Comparison of ENCODE assay signal across 37 cellular contexts in genomic region chr10:94850766-94851165, GRCh38.
"Had no signal": no experiment of that assay in that cellular context is flagged by ENCODE, and none has a peak within 500 bp of the region (broad histone marks: within the 10 kb centered on the region; RNA-seq: fewer than 3 reads in every experiment).

No MANE protein-coding gene starts in this region.

- H3K9me3 ChIP-seq: adrenal gland, ascending aorta, body of pancreas had no signal

- H3K4me3 Mint-ChIP-seq: activated naive CD4-positive, alpha-beta T cell treated with anti-CD3 and anti-CD28 coated beads for 36 hours; activated naive CD4-positive, alpha-beta T cell treated with anti-CD3 and anti-CD28 coated beads, Interleukin-2, amount 10 ng/mL, durations not matched to agents 7 days and 5 days; activated naive CD4-positive, alpha-beta T cell treated with anti-CD3 and anti-CD28 coated beads, Interleukin-2, amount 50 U/mL, for 24 hours; activated naive CD8-positive, alpha-beta T cell; activated naive CD8-positive, alpha-beta T cell treated with anti-CD3 and anti-CD28 coated beads for 36 hours; activated naive CD8-positive, alpha-beta T cell treated with anti-CD3 and anti-CD28 coated beads, Interleukin-2, amount 10 ng/mL, durations not matched to agents 7 days and 5 days; activated naive CD8-positive, alpha-beta T cell treated with anti-CD3 and anti-CD28 coated beads, Interleukin-2, amount 50 U/mL, for 24 hours; activated T-cell treated with anti-CD3 and anti-CD28 coated beads, Interleukin-2, amount 50 U/mL, for 24 hours; activated T-cell treated with anti-CD3 and anti-CD28 coated beads, Interleukin-2, amount 50 U/mL, for 4 hours; activated T-cell treated with anti-CD3 and anti-CD28 coated beads, Interleukin-2, amount 50 U/mL, for 72 hours; activated T-helper 1 cell treated with anti-CD3 and anti-CD28 coated beads, Interleukin-12 subunit alpha, Interleukin-12 subunit beta, Interleukin-2, Interleukin-4 antibody, amounts not matched to agents 30 ng/mL and 10 ng/mL and 1 ng/mL, durations not matched to agents 14 hours and 24 hours and 36 hours; activated T-helper 17 cell treated with anti-CD3 and anti-CD28 coated beads, Interleukin-2, amount 50 U/mL, for 72 hours; brain; central memory CD8-positive, alpha-beta T cell had no signal

- H3K27ac Mint-ChIP-seq: activated naive CD4-positive, alpha-beta T cell treated with anti-CD3 and anti-CD28 coated beads for 36 hours; activated naive CD4-positive, alpha-beta T cell treated with anti-CD3 and anti-CD28 coated beads, Interleukin-2, amount 10 ng/mL, durations not matched to agents 7 days and 5 days; activated naive CD4-positive, alpha-beta T cell treated with anti-CD3 and anti-CD28 coated beads, Interleukin-2, amount 50 U/mL, for 24 hours; activated naive CD4-positive, alpha-beta T cell treated with anti-CD3 and anti-CD28 coated beads, Interleukin-2, amount 50 U/mL, for 72 hours; activated naive CD8-positive, alpha-beta T cell; activated naive CD8-positive, alpha-beta T cell treated with anti-CD3 and anti-CD28 coated beads for 36 hours; activated naive CD8-positive, alpha-beta T cell treated with anti-CD3 and anti-CD28 coated beads, Interleukin-2, amount 10 ng/mL, durations not matched to agents 7 days and 5 days; activated naive CD8-positive, alpha-beta T cell treated with anti-CD3 and anti-CD28 coated beads, Interleukin-2, amount 50 U/mL, for 24 hours; activated T-cell treated with anti-CD3 and anti-CD28 coated beads, Interleukin-2, amount 50 U/mL, for 24 hours; activated T-cell treated with anti-CD3 and anti-CD28 coated beads, Interleukin-2, amount 50 U/mL, for 72 hours; activated T-helper 1 cell treated with anti-CD3 and anti-CD28 coated beads, Interleukin-12 subunit alpha, Interleukin-12 subunit beta, Interleukin-2, Interleukin-4 antibody, amounts not matched to agents 30 ng/mL and 10 ng/mL and 1 ng/mL, durations not matched to agents 14 hours and 24 hours and 36 hours; activated T-helper 17 cell treated with anti-CD3 and anti-CD28 coated beads, Interleukin-2, amount 50 U/mL, for 72 hours; activated T-helper 2 cell treated with anti-CD3 and anti-CD28 coated beads, Interferon-gamma antibody, Interleukin-2, Interleukin-4, amounts not matched to agents 10 μg/mL and 5 μg/mL and 100 μg/mL, durations not matched to agents 14 hours and 24 hours and 36 hours; brain had no signal

- H3K4me1 Mint-ChIP-seq: activated naive CD4-positive, alpha-beta T cell treated with anti-CD3 and anti-CD28 coated beads, Interleukin-2, amount 10 ng/mL, durations not matched to agents 7 days and 5 days; activated naive CD4-positive, alpha-beta T cell treated with anti-CD3 and anti-CD28 coated beads, Interleukin-2, amount 50 U/mL, for 24 hours; activated naive CD8-positive, alpha-beta T cell treated with anti-CD3 and anti-CD28 coated beads for 36 hours; activated naive CD8-positive, alpha-beta T cell treated with anti-CD3 and anti-CD28 coated beads, Interleukin-2, amount 10 ng/mL, durations not matched to agents 7 days and 5 days; activated naive CD8-positive, alpha-beta T cell treated with anti-CD3 and anti-CD28 coated beads, Interleukin-2, amount 50 U/mL, for 24 hours; activated T-helper 17 cell treated with anti-CD3 and anti-CD28 coated beads, Interleukin-2, amount 50 U/mL, for 72 hours; brain; central memory CD8-positive, alpha-beta T cell had no signal

- H3K36me3 Mint-ChIP-seq: activated naive CD4-positive, alpha-beta T cell treated with anti-CD3 and anti-CD28 coated beads, Interleukin-2, amount 10 ng/mL, durations not matched to agents 7 days and 5 days; activated naive CD4-positive, alpha-beta T cell treated with anti-CD3 and anti-CD28 coated beads, Interleukin-2, amount 50 U/mL, for 24 hours; activated naive CD4-positive, alpha-beta T cell treated with anti-CD3 and anti-CD28 coated beads, Interleukin-2, amount 50 U/mL, for 72 hours; activated naive CD8-positive, alpha-beta T cell; activated naive CD8-positive, alpha-beta T cell treated with anti-CD3 and anti-CD28 coated beads for 36 hours; activated naive CD8-positive, alpha-beta T cell treated with anti-CD3 and anti-CD28 coated beads, Interleukin-2, amount 10 ng/mL, durations not matched to agents 7 days and 5 days; brain had no signal

- H3K27me3 Mint-ChIP-seq: activated naive CD4-positive, alpha-beta T cell treated with anti-CD3 and anti-CD28 coated beads, Interleukin-2, amount 10 ng/mL, durations not matched to agents 7 days and 5 days; activated naive CD4-positive, alpha-beta T cell treated with anti-CD3 and anti-CD28 coated beads, Interleukin-2, amount 50 U/mL, for 24 hours; activated naive CD8-positive, alpha-beta T cell; activated naive CD8-positive, alpha-beta T cell treated with anti-CD3 and anti-CD28 coated beads for 36 hours; activated naive CD8-positive, alpha-beta T cell treated with anti-CD3 and anti-CD28 coated beads, Interleukin-2, amount 10 ng/mL, durations not matched to agents 7 days and 5 days; activated naive CD8-positive, alpha-beta T cell treated with anti-CD3 and anti-CD28 coated beads, Interleukin-2, amount 50 U/mL, for 24 hours; activated T-cell treated with anti-CD3 and anti-CD28 coated beads, Interleukin-2, amount 50 U/mL, for 24 hours; activated T-helper 17 cell treated with anti-CD3 and anti-CD28 coated beads, Interleukin-2, amount 50 U/mL, for 72 hours; brain; central memory CD8-positive, alpha-beta T cell had no signal

- H3K4me1 ChIP-seq: adrenal gland, ascending aorta, body of pancreas, breast epithelium had no signal

- H3K27me3 ChIP-seq: adrenal gland, ascending aorta, body of pancreas, brain microvascular endothelial cell, breast epithelium, cardiac muscle cell had no signal

- H3K27ac ChIP-seq: adrenal gland, ascending aorta, body of pancreas, brain microvascular endothelial cell, breast epithelium, cardiac muscle cell had no signal

- DNase-seq: activated effector memory CD4-positive, alpha-beta T cell treated with anti-CD3 and anti-CD28 coated beads, Interleukin-2, amount 50 U/mL, for 16 hours; activated effector memory CD4-positive, alpha-beta T cell treated with Interleukin-2 at 50 U/mL for 16 hours; activated gamma-delta T cell; activated gamma-delta T cell treated with Interleukin-2 at 50 U/mL for 16 hours; activated naive CD4-positive, alpha-beta T cell; activated naive CD4-positive, alpha-beta T cell treated with anti-CD3 and anti-CD28 coated beads for 36 hours; activated naive CD4-positive, alpha-beta T cell treated with anti-CD3 and anti-CD28 coated beads, Interleukin-2, amount 10 ng/mL, durations not matched to agents 7 days and 5 days; activated naive CD4-positive, alpha-beta T cell treated with anti-CD3 and anti-CD28 coated beads, Interleukin-2, amount 50 U/mL, for 16 hours; activated naive CD4-positive, alpha-beta T cell treated with Interleukin-2 at 50 U/mL for 16 hours; activated naive CD8-positive, alpha-beta T cell treated with anti-CD3 and anti-CD28 coated beads for 36 hours; activated naive CD8-positive, alpha-beta T cell treated with anti-CD3 and anti-CD28 coated beads, Interleukin-2, amount 10 ng/mL, durations not matched to agents 7 days and 5 days; activated naive CD8-positive, alpha-beta T cell treated with anti-CD3 and anti-CD28 coated beads, Interleukin-2, amount 50 U/mL, for 24 hours; activated T-cell treated with anti-CD3 and anti-CD28 coated beads, Interleukin-2, amount 50 U/mL, for 24 hours; activated T-cell treated with anti-CD3 and anti-CD28 coated beads, Interleukin-2, amount 50 U/mL, for 4 hours; activated T-cell treated with anti-CD3 and anti-CD28 coated beads, Interleukin-2, amount 50 U/mL, for 48 hours; activated T-cell treated with anti-CD3 and anti-CD28 coated beads, Interleukin-2, amount 50 U/mL, for 72 hours; adrenal gland; amniotic stem cell; amygdala; anterior cingulate cortex; aorta; body of pancreas; brain microvascular endothelial cell; caudate nucleus; central memory CD4-positive, alpha-beta T cell; cerebellar nuclear complex had no signal

- ATAC-seq: activated naive CD4-positive, alpha-beta T cell treated with anti-CD3 and anti-CD28 coated beads, Interleukin-2, amount 50 U/mL, for 72 hours; activated naive CD8-positive, alpha-beta T cell treated with anti-CD3 and anti-CD28 coated beads, Interleukin-2, amount 50 U/mL, for 24 hours; activated T-cell treated with anti-CD3 and anti-CD28 coated beads, Interleukin-2, amount 50 U/mL, for 4 hours; activated T-cell treated with anti-CD3 and anti-CD28 coated beads, Interleukin-2, amount 50 U/mL, for 72 hours; activated T-helper 17 cell treated with anti-CD3 and anti-CD28 coated beads, Interleukin-2, amount 50 U/mL, for 72 hours; body of pancreas had no signal

- H3K9me3 Mint-ChIP-seq: activated naive CD4-positive, alpha-beta T cell treated with anti-CD3 and anti-CD28 coated beads for 36 hours; activated naive CD8-positive, alpha-beta T cell treated with anti-CD3 and anti-CD28 coated beads, Interleukin-2, amount 50 U/mL, for 24 hours; activated T-cell treated with anti-CD3 and anti-CD28 coated beads, Interleukin-2, amount 50 U/mL, for 4 hours; brain had no signal

- H3K4me3 ChIP-seq: adrenal gland, ascending aorta, body of pancreas, breast epithelium, cardiac muscle cell had no signal

- H3K36me3 ChIP-seq: adrenal gland, ascending aorta, brain microvascular endothelial cell, breast epithelium, cardiac muscle cell had no signal
